In genomic region chr21:36125513-36126121, GRCh38 we compare ENCODE assay signal across 8 cellular contexts. TPM values are rescaled to one million over a fixed set of nuclear protein-coding genes. Genes with fewer than 3 reads are reported as not detected.
DNase-seq lines count a peak whose midpoint lies in the region; ATAC-seq and TF ChIP-seq lines count a peak whose summit lies in the region.

No MANE protein-coding gene starts in this region.

- no peak overlapping the region for H3K27ac Mint-ChIP-seq in activated T-helper 2 cell treated with anti-CD3 and anti-CD28 coated beads, Interferon-gamma antibody, Interleukin-2, Interleukin-4, amounts not matched to agents 10 μg/mL and 5 μg/mL and 100 μg/mL, durations not matched to agents 14 hours and 24 hours and 36 hours

- peaks cover 21% of the 10 kb centered on the region for H3K4me1 ChIP-seq in PC-3 (ENCODE audit: insufficient read depth, low read length)
- H3K4me1 ChIP-seq in prostate gland (replicated peaks): peaks cover 16% of the 10 kb centered on the region

- peak overlapping the region; percentile 42 for H3K9ac ChIP-seq in PC-3 (ENCODE audit: low read length)

- TF ChIP-seq POLR2A in prostate gland (IDR thresholded peaks at IDR 0.05): no peak

- peak overlapping the region; percentile 23 for H2AFZ ChIP-seq in PC-3 (ENCODE audit: low read length)

- no peaks in the 10 kb centered on the region for H3K79me2 ChIP-seq in PC-3 (ENCODE audit: low read length)

- no peaks in the 10 kb centered on the region for H3K27me3 Mint-ChIP-seq in activated T-helper 2 cell treated with anti-CD3 and anti-CD28 coated beads, Interferon-gamma antibody, Interleukin-2, Interleukin-4, amounts not matched to agents 10 μg/mL and 5 μg/mL and 100 μg/mL, durations not matched to agents 14 hours and 24 hours and 36 hours (ENCODE audit: low read depth)

- H4K20me1 ChIP-seq in PC-3 (ENCODE audit: low read length): no peaks in the 10 kb centered on the region

- H3K9me2 ChIP-seq in PC-3 (replicated peaks; ENCODE audit: low read length): no peaks in the 10 kb centered on the region

- intact Hi-C loops in PC-3 (cut with micrococcal nuclease): no loop called here
- intact Hi-C loops in activated T-helper 2 cell treated with anti-CD3 and anti-CD28 coated beads, Interferon-gamma antibody, Interleukin-2, Interleukin-4, amounts not matched to agents 10 μg/mL and 5 μg/mL and 100 μg/mL, durations not matched to agents 14 hours and 24 hours and 36 hours (cut with micrococcal nuclease): no loop called here
- intact Hi-C loops in prostate gland (cut with DNase I): no loop called here

- ATAC-seq in PC-3: peak; percentile 37
- no peak for ATAC-seq in GM21619 (IDR thresholded peaks at IDR 0.05; ENCODE audit: unreplicated experiment)
- no peak for ATAC-seq in GM21515 (IDR thresholded peaks at IDR 0.05; ENCODE audit: unreplicated experiment)

- 16% methylated on average over 8 of the region's 8 CpGs for WGBS in prostate gland

- DNase-seq in D341Med (ENCODE audit: low spot score) (peak; percentile 60), HT1080 (ENCODE audit: low read depth) (peak; percentile 46), PC-3 (peak; percentile 76), germinal center (ENCODE audit: low spot score) (peak; percentile 44), prostate gland (ENCODE audit: low spot score) (peak; percentile 54)
- peak; percentile 39 for DNase-seq in activated T-helper 2 cell treated with anti-CD3 and anti-CD28 coated beads, Interferon-gamma antibody, Interleukin-2, Interleukin-4, amounts not matched to agents 10 μg/mL and 5 μg/mL and 100 μg/mL, durations not matched to agents 14 hours and 24 hours and 36 hours (ENCODE audit: low spot score)

- CTCF ChIA-PET in PC-3 (lab: Charles Lee): interaction anchor here (0.5 to 1.0 kb wide), 3 partner anchors 43 to 368 kb away, joined by 3 to 4 read pairs (median 4); no protein-coding TSS in a partner anchor

- POLR2A ChIA-PET in PC-3 (lab: Charles Lee; ENCODE audit: unreplicated experiment): interaction anchor here (0.6 kb wide), 1 partner anchor 27 kb away, joined by 3 read pairs; no protein-coding TSS in a partner anchor

- BruUV-seq in PC-3 (replicated peaks; lab: Mats Ljungman, UMichigan): no TSS peak

- no peaks in the 10 kb centered on the region for H3K36me3 Mint-ChIP-seq in activated T-helper 2 cell treated with anti-CD3 and anti-CD28 coated beads, Interferon-gamma antibody, Interleukin-2, Interleukin-4, amounts not matched to agents 10 μg/mL and 5 μg/mL and 100 μg/mL, durations not matched to agents 14 hours and 24 hours and 36 hours (ENCODE audit: low read depth)

- no peaks in the 10 kb centered on the region for H3K36me3 ChIP-seq in PC-3 (ENCODE audit: low read depth, low read length)
- H3K36me3 ChIP-seq in prostate gland: no peaks in the 10 kb centered on the region

- H3K27ac ChIP-seq in PC-3 (ENCODE audit: low read length): peak overlapping the region; percentile 83
- H3K27ac ChIP-seq in prostate gland: peak overlapping the region; percentile 77 to 84

- no peaks in the 10 kb centered on the region for H3K9me3 Mint-ChIP-seq in activated T-helper 2 cell treated with anti-CD3 and anti-CD28 coated beads, Interferon-gamma antibody, Interleukin-2, Interleukin-4, amounts not matched to agents 10 μg/mL and 5 μg/mL and 100 μg/mL, durations not matched to agents 14 hours and 24 hours and 36 hours

- H3K4me3 Mint-ChIP-seq in activated T-helper 2 cell treated with anti-CD3 and anti-CD28 coated beads, Interferon-gamma antibody, Interleukin-2, Interleukin-4, amounts not matched to agents 10 μg/mL and 5 μg/mL and 100 μg/mL, durations not matched to agents 14 hours and 24 hours and 36 hours (ENCODE audit: low read depth): no peak overlapping the region

- H3K4me2 ChIP-seq in PC-3 (ENCODE audit: low read length): peak overlapping the region; percentile 70

- peaks cover 19% of the 10 kb centered on the region for H3K4me1 Mint-ChIP-seq in activated T-helper 2 cell treated with anti-CD3 and anti-CD28 coated beads, Interferon-gamma antibody, Interleukin-2, Interleukin-4, amounts not matched to agents 10 μg/mL and 5 μg/mL and 100 μg/mL, durations not matched to agents 14 hours and 24 hours and 36 hours (ENCODE audit: low read depth)

- H3K27me3 ChIP-seq in PC-3 (ENCODE audit: low read length) (no peaks in the 10 kb centered on the region), prostate gland (replicated peaks; ENCODE audit: insufficient read depth) (no peaks in the 10 kb centered on the region)

- H3K9me3 ChIP-seq in PC-3 (ENCODE audit: low read length) (no peaks in the 10 kb centered on the region), prostate gland (no peaks in the 10 kb centered on the region)

- H3K4me3 ChIP-seq in PC-3 (ENCODE audit: low read length) (peak overlapping the region; percentile 28; the same call in 1 of the 2 replicates), prostate gland (no peak overlapping the region)

- TF ChIP-seq CTCF in PC-3 (conservative IDR thresholded peaks at IDR 0.05; ENCODE audit: low read depth, low read length) (peak; percentile 92), prostate gland (IDR thresholded peaks at IDR 0.05) (peak; percentile 80 to 88 (median 83))

- no peaks in the 10 kb centered on the region for H3F3A ChIP-seq in PC-3 (ENCODE audit: low read length, unreplicated experiment)

RNA-seq across cellular contexts. Expression of gene CBR3, which starts 9.3 kb away (rescaled TPM):
- 15.2 and 15.6 TPM in 2 replicates for total RNA-seq in HT1080 (2014; rRNA removed; shearing (Covaris generic))
- polyA plus RNA-seq in HT1080 (2015; cell fraction: cytosol; rRNA removed): 11.7 and 13.1 TPM in 2 replicates
- polyA plus RNA-seq in HT1080 (2015; cell fraction: nucleus; rRNA removed): 4.6 and 6.5 TPM in 2 replicates
- total RNA-seq in PC-3 (2014; rRNA removed) (49.3 and 56.3 TPM in 2 replicates), prostate gland (10 to 100 TPM; 18.5 to 41.2 TPM)
- 23.2 and 25.8 TPM in 2 replicates for total RNA-seq in activated T-helper 2 cell treated with anti-CD3 and anti-CD28 coated beads, Interferon-gamma antibody, Interleukin-2, Interleukin-4, amounts not matched to agents 10 μg/mL and 5 μg/mL and 100 μg/mL, durations not matched to agents 14 hours and 24 hours and 36 hours

RNA-seq across cellular contexts. Expression of gene DOP1B, which starts 31.0 kb away (rescaled TPM):
- total RNA-seq in HT1080 (2014; rRNA removed; shearing (Covaris generic)): 4.7 and 7.8 TPM in 2 replicates
- polyA plus RNA-seq in HT1080 (2015; cell fraction: cytosol; rRNA removed): 7.8 and 11.8 TPM in 2 replicates
- 19.7 and 29.2 TPM in 2 replicates for polyA plus RNA-seq in HT1080 (2015; cell fraction: nucleus; rRNA removed)
- 7.0 and 8.9 TPM in 2 replicates for total RNA-seq in PC-3 (2014; rRNA removed)
- 14.6 and 16.0 TPM in 2 replicates for total RNA-seq in activated T-helper 2 cell treated with anti-CD3 and anti-CD28 coated beads, Interferon-gamma antibody, Interleukin-2, Interleukin-4, amounts not matched to agents 10 μg/mL and 5 μg/mL and 100 μg/mL, durations not matched to agents 14 hours and 24 hours and 36 hours
- total RNA-seq in prostate gland: 10 to 100 TPM; 28.4 to 93.3 TPM

RNA-seq across cellular contexts. Expression of gene CBR1, which starts 55.8 kb away (rescaled TPM):
- total RNA-seq in HT1080 (2014; rRNA removed; shearing (Covaris generic)): 230 and 338 TPM in 2 replicates
- 127 and 135 TPM in 2 replicates for polyA plus RNA-seq in HT1080 (2015; cell fraction: cytosol; rRNA removed)
- 65.4 and 68.2 TPM in 2 replicates for polyA plus RNA-seq in HT1080 (2015; cell fraction: nucleus; rRNA removed)
- total RNA-seq in PC-3 (2014; rRNA removed) (297 and 343 TPM in 2 replicates), prostate gland (100 to 1,000 TPM; 200 to 571 TPM)
- total RNA-seq in activated T-helper 2 cell treated with anti-CD3 and anti-CD28 coated beads, Interferon-gamma antibody, Interleukin-2, Interleukin-4, amounts not matched to agents 10 μg/mL and 5 μg/mL and 100 μg/mL, durations not matched to agents 14 hours and 24 hours and 36 hours: 62.2 and 62.7 TPM in 2 replicates
